In genomic region chr5:102243213-102243612, GRCh38 we compare ENCODE assay signal across 24 cellular contexts. TPM values are rescaled to one million over a fixed set of nuclear protein-coding genes. Genes with fewer than 3 reads are reported as not detected.
"Had no signal": no experiment of that assay in that cellular context is flagged by ENCODE, and none has a peak within 500 bp of the region (broad histone marks: within the 10 kb centered on the region; RNA-seq: fewer than 3 reads in every experiment).

No MANE protein-coding gene starts in this region.

- H3K4me3 Mint-ChIP-seq: naive thymus-derived CD8-positive, alpha-beta T cell; stimulated activated naive B cell treated with anti-CD40 and anti-IgM and Interleukin-4, amounts not matched to agents 10 μg/mL and 1 μg/mL and 100 μg/mL, for 72 hours had no signal

- H3K4me1 Mint-ChIP-seq: naive thymus-derived CD8-positive, alpha-beta T cell; stimulated activated naive B cell treated with anti-CD40 and anti-IgM and Interleukin-4, amounts not matched to agents 10 μg/mL and 1 μg/mL and 100 μg/mL, for 72 hours had no signal

- DNase-seq: head of caudate nucleus; hypothalamus; islet precursor cell; mammary epithelial cell; mesenchymal stem cell; naive thymus-derived CD8-positive, alpha-beta T cell; ovary; stimulated activated CD4-positive, alpha-beta T cell treated with anti-CD3 and anti-CD28 coated beads, Interleukin-12 subunit alpha, Interleukin-12 subunit beta, amount 100 ng/mL, for 4 hours; stimulated activated CD4-positive, alpha-beta T cell treated with anti-CD3 and anti-CD28 coated beads, Interleukin-15, amount 100 ng/mL, for 24 hours; stimulated activated CD4-positive, alpha-beta T cell treated with anti-CD3 and anti-CD28 coated beads, Interleukin-2, amount 100 ng/mL, for 24 hours; stimulated activated CD4-positive, alpha-beta T cell treated with anti-CD3 and anti-CD28 coated beads, Interleukin-4, amount 100 ng/mL, for 1 hour; stimulated activated naive B cell treated with anti-CD40 and anti-IgM and Interleukin-4, amounts not matched to agents 10 μg/mL and 1 μg/mL and 100 μg/mL, for 72 hours; stimulated activated naive CD8-positive, alpha-beta T cell treated with anti-CD3 and anti-CD28 coated beads, Interleukin-15, Interleukin-2, amounts not matched to agents 100 U/mL and 50 U/mL, for 24 hours; stomach; tibial artery; trophoblast cell; uterus had no signal

- ATAC-seq: naive thymus-derived CD8-positive, alpha-beta T cell; sciatic nerve; stimulated activated naive B cell treated with anti-CD40 and anti-IgM and Interleukin-4, amounts not matched to agents 10 μg/mL and 1 μg/mL and 100 μg/mL, for 72 hours; stimulated activated naive CD8-positive, alpha-beta T cell treated with anti-CD3 and anti-CD28 coated beads, Interleukin-15, Interleukin-2, amounts not matched to agents 100 U/mL and 50 U/mL, for 24 hours had no signal

- H3K27me3 ChIP-seq: ovary, right atrium auricular region, stomach, suprapubic skin, tibial artery, uterus had no signal

- H3K4me3 ChIP-seq: ovary, right atrium auricular region, skin epidermis, stomach, suprapubic skin, thoracic aorta, tibial artery, uterus had no signal

- H3K4me1 ChIP-seq: right atrium auricular region, stomach, suprapubic skin, tibial artery, uterus had no signal

- H3K27ac ChIP-seq: ovary, right atrium auricular region, skin epidermis, stomach, suprapubic skin, thoracic aorta, tibial artery, uterus had no signal

- H3K36me3 ChIP-seq: ovary, right atrium auricular region, stomach, suprapubic skin, thoracic aorta, tibial artery, uterus had no signal

- H3K9me3 ChIP-seq: ovary, right atrium auricular region, stomach, suprapubic skin, thoracic aorta, tibial artery, uterus had no signal

- H3K27ac Mint-ChIP-seq: naive thymus-derived CD8-positive, alpha-beta T cell; progenitor cell of endocrine pancreas; stimulated activated naive B cell treated with anti-CD40 and anti-IgM and Interleukin-4, amounts not matched to agents 10 μg/mL and 1 μg/mL and 100 μg/mL, for 72 hours had no signal

- H3K36me3 Mint-ChIP-seq: naive thymus-derived CD8-positive, alpha-beta T cell; stimulated activated naive B cell treated with anti-CD40 and anti-IgM and Interleukin-4, amounts not matched to agents 10 μg/mL and 1 μg/mL and 100 μg/mL, for 72 hours had no signal

- H3K27me3 Mint-ChIP-seq: progenitor cell of endocrine pancreas; stimulated activated naive B cell treated with anti-CD40 and anti-IgM and Interleukin-4, amounts not matched to agents 10 μg/mL and 1 μg/mL and 100 μg/mL, for 72 hours had no signal

RNA-seq across cellular contexts. Expression of gene SLCO4C1, which starts 52.9 kb away (rescaled TPM):
- total RNA-seq: pulmonary artery endothelial cell had no signal
- polyA plus RNA-seq: stomach had no signal
